In genomic region chr17:40287494-40288369, GRCh38 we compare ENCODE assay signal across 8 cellular contexts. TPM values are rescaled to one million over a fixed set of nuclear protein-coding genes. Genes with fewer than 3 reads are reported as not detected.
A peak's percentile ranks its signal among the peaks of the same experiment; 100 is the strongest.
DNase-seq lines count a peak whose midpoint lies in the region; TF ChIP-seq lines count a peak whose summit lies in the region.

Gene CDC6 (plus strand): TSS chr17:40287879. CDS start chr17:40289421, 1,542 bp downstream.

- H3K4me3 Mint-ChIP-seq in neural progenitor cell = peak within 1 kb of the TSS; percentile 99

- H3K4me3 ChIP-seq in HAP-1 = peak within 1 kb of the TSS; percentile 95
- peak within 1 kb of the TSS; percentile 99 for H3K4me3 ChIP-seq in MM.1S (ENCODE audit: low read length)
- H3K4me3 ChIP-seq in foreskin fibroblast (ENCODE audit: low read depth in 1 of 2, low read length in 2 of 2) = peak within 1 kb of the TSS; percentile 58 to 70
- peak within 1 kb of the TSS; percentile 87 for H3K4me3 ChIP-seq in neural progenitor cell

- H3F3A ChIP-seq in MM.1S (ENCODE audit: insufficient read depth, low read length) (peaks cover 9% of the 10 kb centered on the region), neural progenitor cell (ENCODE audit: low read depth) (peaks cover 23% of the 10 kb centered on the region)

- H3K36me3 Mint-ChIP-seq in neural progenitor cell = peaks cover 4% of the 10 kb centered on the region

- peak within 1 kb of the TSS; percentile 91 for H3K27ac ChIP-seq in MM.1S (ENCODE audit: low read length)
- peak within 1 kb of the TSS; percentile 78 for H3K27ac ChIP-seq in neural progenitor cell

- H3K27ac Mint-ChIP-seq in neural progenitor cell = peak within 1 kb of the TSS; percentile 92

- peaks cover 5% of the 10 kb centered on the region for H3K27me3 Mint-ChIP-seq in neural progenitor cell (ENCODE audit: insufficient read depth, low read depth)

- no peaks in the 10 kb centered on the region for H3K27me3 ChIP-seq in HAP-1 (ENCODE audit: low read depth)
- H3K27me3 ChIP-seq in MM.1S (replicated peaks; ENCODE audit: insufficient read depth, low read length) = no peaks in the 10 kb centered on the region
- no peaks in the 10 kb centered on the region for H3K27me3 ChIP-seq in neural progenitor cell

- H3K36me3 ChIP-seq in ES-I3 (ENCODE audit: insufficient read depth, low read length) (peaks cover 7% of the 10 kb centered on the region), HAP-1 (replicated peaks) (peaks cover 36% of the 10 kb centered on the region), MM.1S (replicated peaks; ENCODE audit: insufficient read depth, low read length) (peaks cover 11% of the 10 kb centered on the region; the same call in 1 of the 2 replicates), neural progenitor cell (peaks cover 3% of the 10 kb centered on the region)

- H3K4me1 Mint-ChIP-seq in neural progenitor cell = peaks cover 25% of the 10 kb centered on the region

- no peak for TF ChIP-seq CTCF in MM.1S (IDR thresholded peaks at IDR 0.05; ENCODE audit: low read length)
- no peak for TF ChIP-seq CTCF in foreskin fibroblast (IDR thresholded peaks at IDR 0.05; ENCODE audit: low read depth, low read length)
- no peak for TF ChIP-seq CTCF in neural progenitor cell (IDR thresholded peaks at IDR 0.05)

- no peaks in the 10 kb centered on the region; the same call in 1 of the 2 replicates for H3K4me1 ChIP-seq in ES-I3 (ENCODE audit: insufficient read depth, low read length)
- peaks cover 4% of the 10 kb centered on the region for H3K4me1 ChIP-seq in HAP-1
- H3K4me1 ChIP-seq in MM.1S (ENCODE audit: low read length) = peaks cover 25% of the 10 kb centered on the region
- peaks cover 5% of the 10 kb centered on the region for H3K4me1 ChIP-seq in neural progenitor cell

- peak within 1 kb of the TSS; percentile 84 for H2AFZ ChIP-seq in MM.1S (ENCODE audit: low read length)
- peak within 1 kb of the TSS; percentile 86 for H2AFZ ChIP-seq in neural progenitor cell (replicated peaks)

- H3K4me2 ChIP-seq in MM.1S (ENCODE audit: low read depth, low read length) (peak within 1 kb of the TSS; percentile 84), neural progenitor cell (peak within 1 kb of the TSS; percentile 84)

- in situ Hi-C loops in HAP-1 (cut with MboI; ENCODE audit: low sequenced_read_pairs) = no loop called here

- H4K20me1 ChIP-seq in MM.1S (ENCODE audit: insufficient read depth, low read length) (peaks cover 10% of the 10 kb centered on the region; the same call in 1 of the 2 replicates), neural progenitor cell (ENCODE audit: low read depth) (peaks cover 9% of the 10 kb centered on the region)

- H3K9me3 Mint-ChIP-seq in neural progenitor cell = no peaks in the 10 kb centered on the region

- H3K9me3 ChIP-seq in ES-I3 (ENCODE audit: control insufficient read depth, insufficient read depth, low read length) (no peaks in the 10 kb centered on the region), HAP-1 (no peaks in the 10 kb centered on the region), MM.1S (replicated peaks; ENCODE audit: insufficient read depth, low read length) (no peaks in the 10 kb centered on the region), neural progenitor cell (ENCODE audit: low read depth) (no peaks in the 10 kb centered on the region)

- H3K79me2 ChIP-seq in MM.1S (ENCODE audit: low read length) (peaks cover 43% of the 10 kb centered on the region), neural progenitor cell (ENCODE audit: low read depth) (peaks cover 44% of the 10 kb centered on the region)

- H3K9ac ChIP-seq in ES-I3 (ENCODE audit: low read depth, low read length) (peak within 1 kb of the TSS; percentile 68), MM.1S (ENCODE audit: low read length) (peak within 1 kb of the TSS; percentile 96), neural progenitor cell (peak within 1 kb of the TSS; percentile 89)

- no peaks in the 10 kb centered on the region for H3K9me2 ChIP-seq in MM.1S (replicated peaks; ENCODE audit: insufficient read depth, low read length)

- DNase-seq in HAP-1 (ENCODE audit: low spot score in 2 of 2) (peak; percentile 99), MM.1S (peak; percentile 100), SIG-M5 (lab: John Stamatoyannopoulos, UW) (peak; percentile 98), activated gamma-delta T cell (lab: John Stamatoyannopoulos, UW) (peak; percentile 91), foreskin fibroblast (peak; percentile 98 to 99), neural progenitor cell (ENCODE audit: low spot score) (peak; percentile 99), stromal cell of bone marrow (ENCODE audit: low read depth) (peak; percentile 99)

RNA-seq across cellular contexts. Expression of gene CDC6, which starts in this region (rescaled TPM):
- total RNA-seq in neural progenitor cell (ENCODE audit: low replicate concordance) = 54.6 and 65.3 TPM in 2 replicates

Comparison
In these comparisons a context has a peak if more than half of its experiments do, and no peak if none do; other contexts are left out.
1. Peak in every context shown above with its lines: DNase-seq, H3K4me3 ChIP-seq and H3K27ac ChIP-seq.